Comparison of ENCODE assay signal across 38 cellular contexts in genomic region chr17:10369239-10369638, GRCh38. TPM values are rescaled to one million over a fixed set of nuclear protein-coding genes. Genes with fewer than 3 reads are reported as not detected.
"Had no signal": no experiment of that assay in that cellular context is flagged by ENCODE, and none has a peak within 500 bp of the region (broad histone marks: within the 10 kb centered on the region; RNA-seq: fewer than 3 reads in every experiment).

No MANE protein-coding gene starts in this region.

- H3K4me3 ChIP-seq: MG63 had no signal

- H3K9me3 ChIP-seq: MG63 had no signal

- DNase-seq: Karpas-422, Kasumi-1, MG63, MM.1S, NCI-H1048, NCI-H1092, NCI-H1092 treated with DMSO at 0.1 percent for 48 hours, NCI-H1105, NCI-H1105 treated with DMSO at 0.1 percent for 48 hours, NCI-H1417, NCI-H1417 treated with DMSO at 0.1 percent for 48 hours, NCI-H1436, NCI-H1436 treated with DMSO at 0.1 percent for 48 hours, NCI-H146, NCI-H1694, NCI-H1694 treated with DMSO at 0.1 percent for 48 hours, NCI-H187, NCI-H187 treated with DMSO at 0.1 percent for 48 hours, NCI-H1930, NCI-H2029, NCI-H2029 treated with DMSO at 0.1 percent for 48 hours, NCI-H2081, NCI-H2081 treated with DMSO at 0.1 percent for 48 hours, NCI-H2107, NCI-H2171, NCI-H2171 treated with DMSO at 0.1 percent for 48 hours, NCI-H2227 treated with DMSO at 0.1 percent for 48 hours, NCI-H226, NCI-H345, NCI-H446, NCI-H446 treated with DMSO at 0.1 percent for 48 hours, NCI-H510A, NCI-H510A treated with DMSO at 0.1 percent for 48 hours, NCI-H524, NCI-H524 treated with DMSO at 0.1 percent for 48 hours had no signal

- H3K27me3 ChIP-seq: MG63 had no signal

- H3K36me3 ChIP-seq: MG63 had no signal

RNA-seq across cellular contexts. Expression of gene MYH13, which starts 3.6 kb away (rescaled TPM):
- total RNA-seq: M059J, MCF 10A, NCI-H460 had no signal

RNA-seq across cellular contexts. Expression of gene MYH8, which starts 52.5 kb away (rescaled TPM):
- total RNA-seq: M059J, MCF 10A, NCI-H460 had no signal
